ENCODE assay signal across 2 cellular contexts in the genomic region with DNA sequence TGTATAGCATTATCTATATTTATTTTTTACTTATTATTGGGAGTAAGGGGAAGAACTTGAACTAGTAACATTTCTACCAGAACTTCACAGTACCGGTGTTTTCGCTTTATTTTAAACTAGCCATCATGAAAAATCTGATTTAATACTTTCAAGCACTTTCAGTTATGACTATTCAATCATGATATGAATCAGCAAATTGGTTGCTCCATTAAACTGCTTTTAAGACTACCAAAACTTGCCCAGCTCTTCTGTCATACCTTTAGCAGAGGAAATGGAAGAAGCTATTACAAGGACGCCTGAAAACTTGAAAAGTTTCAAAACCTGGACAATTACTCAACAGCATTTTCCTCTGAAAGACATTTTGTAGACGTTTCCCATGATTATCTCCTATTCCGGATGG.
TF ChIP-seq lines count a peak whose summit lies in the region.

No MANE protein-coding gene starts in this region.

TF ChIP-seq in liver, 16 proteins besides CTCF, POLR2A, EP300 and RAD21 (continued from another document):
- TF ChIP-seq, protein P1, sequence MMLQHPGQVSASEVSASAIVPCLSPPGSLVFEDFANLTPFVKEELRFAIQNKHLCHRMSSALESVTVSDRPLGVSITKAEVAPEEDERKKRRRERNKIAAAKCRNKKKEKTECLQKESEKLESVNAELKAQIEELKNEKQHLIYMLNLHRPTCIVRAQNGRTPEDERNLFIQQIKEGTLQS (IDR thresholded peaks at IDR 0.05) = no peak
- TF ChIP-seq, protein P2, sequence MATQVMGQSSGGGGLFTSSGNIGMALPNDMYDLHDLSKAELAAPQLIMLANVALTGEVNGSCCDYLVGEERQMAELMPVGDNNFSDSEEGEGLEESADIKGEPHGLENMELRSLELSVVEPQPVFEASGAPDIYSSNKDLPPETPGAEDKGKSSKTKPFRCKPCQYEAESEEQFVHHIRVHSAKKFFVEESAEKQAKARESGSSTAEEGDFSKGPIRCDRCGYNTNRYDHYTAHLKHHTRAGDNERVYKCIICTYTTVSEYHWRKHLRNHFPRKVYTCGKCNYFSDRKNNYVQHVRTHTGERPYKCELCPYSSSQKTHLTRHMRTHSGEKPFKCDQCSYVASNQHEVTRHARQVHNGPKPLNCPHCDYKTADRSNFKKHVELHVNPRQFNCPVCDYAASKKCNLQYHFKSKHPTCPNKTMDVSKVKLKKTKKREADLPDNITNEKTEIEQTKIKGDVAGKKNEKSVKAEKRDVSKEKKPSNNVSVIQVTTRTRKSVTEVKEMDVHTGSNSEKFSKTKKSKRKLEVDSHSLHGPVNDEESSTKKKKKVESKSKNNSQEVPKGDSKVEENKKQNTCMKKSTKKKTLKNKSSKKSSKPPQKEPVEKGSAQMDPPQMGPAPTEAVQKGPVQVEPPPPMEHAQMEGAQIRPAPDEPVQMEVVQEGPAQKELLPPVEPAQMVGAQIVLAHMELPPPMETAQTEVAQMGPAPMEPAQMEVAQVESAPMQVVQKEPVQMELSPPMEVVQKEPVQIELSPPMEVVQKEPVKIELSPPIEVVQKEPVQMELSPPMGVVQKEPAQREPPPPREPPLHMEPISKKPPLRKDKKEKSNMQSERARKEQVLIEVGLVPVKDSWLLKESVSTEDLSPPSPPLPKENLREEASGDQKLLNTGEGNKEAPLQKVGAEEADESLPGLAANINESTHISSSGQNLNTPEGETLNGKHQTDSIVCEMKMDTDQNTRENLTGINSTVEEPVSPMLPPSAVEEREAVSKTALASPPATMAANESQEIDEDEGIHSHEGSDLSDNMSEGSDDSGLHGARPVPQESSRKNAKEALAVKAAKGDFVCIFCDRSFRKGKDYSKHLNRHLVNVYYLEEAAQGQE (IDR thresholded peaks at IDR 0.05) = no peak
- no peak for TF ChIP-seq HNF4G (IDR thresholded peaks at IDR 0.05)
- TF ChIP-seq RXRA (IDR thresholded peaks at IDR 0.05) = no peak
- no peak for TF ChIP-seq EGR1 (IDR thresholded peaks at IDR 0.05; ENCODE audit: low read depth in 2 of 2)
- no peak for TF ChIP-seq GABPA (IDR thresholded peaks at IDR 0.05 in 1 of 2, conservative IDR thresholded peaks at IDR 0.05 in 1 of 2)
- no peak for TF ChIP-seq YY1 (IDR thresholded peaks at IDR 0.05)
- TF ChIP-seq, protein P3, sequence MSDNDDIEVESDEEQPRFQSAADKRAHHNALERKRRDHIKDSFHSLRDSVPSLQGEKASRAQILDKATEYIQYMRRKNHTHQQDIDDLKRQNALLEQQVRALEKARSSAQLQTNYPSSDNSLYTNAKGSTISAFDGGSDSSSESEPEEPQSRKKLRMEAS (IDR thresholded peaks at IDR 0.05) = no peak
- TF ChIP-seq SP1 (IDR thresholded peaks at IDR 0.05) = no peak
- TF ChIP-seq TAF1 (conservative IDR thresholded peaks at IDR 0.05) = no peak

TF ChIP-seq in HepG2, 621 proteins besides CTCF, POLR2A, EP300 and RAD21 (continued from another document):
- TF ChIP-seq, protein P4, sequence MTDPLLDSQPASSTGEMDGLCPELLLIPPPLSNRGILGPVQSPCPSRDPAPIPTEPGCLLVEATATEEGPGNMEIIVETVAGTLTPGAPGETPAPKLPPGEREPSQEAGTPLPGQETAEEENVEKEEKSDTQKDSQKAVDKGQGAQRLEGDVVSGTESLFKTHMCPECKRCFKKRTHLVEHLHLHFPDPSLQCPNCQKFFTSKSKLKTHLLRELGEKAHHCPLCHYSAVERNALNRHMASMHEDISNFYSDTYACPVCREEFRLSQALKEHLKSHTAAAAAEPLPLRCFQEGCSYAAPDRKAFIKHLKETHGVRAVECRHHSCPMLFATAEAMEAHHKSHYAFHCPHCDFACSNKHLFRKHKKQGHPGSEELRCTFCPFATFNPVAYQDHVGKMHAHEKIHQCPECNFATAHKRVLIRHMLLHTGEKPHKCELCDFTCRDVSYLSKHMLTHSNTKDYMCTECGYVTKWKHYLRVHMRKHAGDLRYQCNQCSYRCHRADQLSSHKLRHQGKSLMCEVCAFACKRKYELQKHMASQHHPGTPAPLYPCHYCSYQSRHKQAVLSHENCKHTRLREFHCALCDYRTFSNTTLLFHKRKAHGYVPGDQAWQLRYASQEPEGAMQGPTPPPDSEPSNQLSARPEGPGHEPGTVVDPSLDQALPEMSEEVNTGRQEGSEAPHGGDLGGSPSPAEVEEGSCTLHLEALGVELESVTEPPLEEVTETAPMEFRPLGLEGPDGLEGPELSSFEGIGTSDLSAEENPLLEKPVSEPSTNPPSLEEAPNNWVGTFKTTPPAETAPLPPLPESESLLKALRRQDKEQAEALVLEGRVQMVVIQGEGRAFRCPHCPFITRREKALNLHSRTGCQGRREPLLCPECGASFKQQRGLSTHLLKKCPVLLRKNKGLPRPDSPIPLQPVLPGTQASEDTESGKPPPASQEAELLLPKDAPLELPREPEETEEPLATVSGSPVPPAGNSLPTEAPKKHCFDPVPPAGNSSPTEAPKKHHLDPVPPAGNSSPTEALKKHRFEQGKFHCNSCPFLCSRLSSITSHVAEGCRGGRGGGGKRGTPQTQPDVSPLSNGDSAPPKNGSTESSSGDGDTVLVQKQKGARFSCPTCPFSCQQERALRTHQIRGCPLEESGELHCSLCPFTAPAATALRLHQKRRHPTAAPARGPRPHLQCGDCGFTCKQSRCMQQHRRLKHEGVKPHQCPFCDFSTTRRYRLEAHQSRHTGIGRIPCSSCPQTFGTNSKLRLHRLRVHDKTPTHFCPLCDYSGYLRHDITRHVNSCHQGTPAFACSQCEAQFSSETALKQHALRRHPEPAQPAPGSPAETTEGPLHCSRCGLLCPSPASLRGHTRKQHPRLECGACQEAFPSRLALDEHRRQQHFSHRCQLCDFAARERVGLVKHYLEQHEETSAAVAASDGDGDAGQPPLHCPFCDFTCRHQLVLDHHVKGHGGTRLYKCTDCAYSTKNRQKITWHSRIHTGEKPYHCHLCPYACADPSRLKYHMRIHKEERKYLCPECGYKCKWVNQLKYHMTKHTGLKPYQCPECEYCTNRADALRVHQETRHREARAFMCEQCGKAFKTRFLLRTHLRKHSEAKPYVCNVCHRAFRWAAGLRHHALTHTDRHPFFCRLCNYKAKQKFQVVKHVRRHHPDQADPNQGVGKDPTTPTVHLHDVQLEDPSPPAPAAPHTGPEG (CRISPR knock-in tag; IDR thresholded peaks at IDR 0.05) = no peak
- TF ChIP-seq ZFP36L2 (CRISPR knock-in tag; IDR thresholded peaks at IDR 0.05) (no peak), BRCA1 (CRISPR knock-in tag; IDR thresholded peaks at IDR 0.05) (no peak), TARDBP (CRISPR knock-in tag; IDR thresholded peaks at IDR 0.05) (no peak)
